18 cellular contexts compared by ENCODE assay signal in genomic region chr9:124598048-124598447, GRCh38.
"Had no signal": no experiment of that assay in that cellular context is flagged by ENCODE, and none has a peak within 500 bp of the region (broad histone marks: within the 10 kb centered on the region; RNA-seq: fewer than 3 reads in every experiment).

No MANE protein-coding gene starts in this region.

- H3K36me3 ChIP-seq: esophagus squamous epithelium, gastroesophageal sphincter, left ventricle myocardium inferior, lower lobe of right lung, pancreas, thyroid gland, upper lobe of left lung, uterus had no signal

- DNase-seq: effector memory CD8-positive, alpha-beta T cell; esophagus squamous epithelium; foreskin fibroblast; immature natural killer cell; left ventricle myocardium inferior; lower lobe of right lung; natural killer cell; nucleus accumbens; pancreas; right cardiac atrium; stimulated activated CD4-positive, alpha-beta T cell treated with anti-CD3 and anti-CD28 coated beads, Interleukin-2, amount 100 ng/mL, for 48 hours; stimulated activated naive CD4-positive, alpha-beta T cell treated with Interleukin-2 at 50 U/mL for 16 hours; thyroid gland; upper lobe of left lung; uterus had no signal

- H3K9me3 ChIP-seq: esophagus squamous epithelium, gastroesophageal sphincter, left ventricle myocardium inferior, lower lobe of right lung, pancreas, thyroid gland, upper lobe of left lung, uterus had no signal

- H3K4me3 ChIP-seq: esophagus squamous epithelium, gastroesophageal sphincter, left ventricle myocardium inferior, lower lobe of right lung, pancreas, smooth muscle cell, thyroid gland, upper lobe of left lung, uterus had no signal

- H3K27me3 ChIP-seq: esophagus squamous epithelium, gastroesophageal sphincter, pancreas, thyroid gland, upper lobe of left lung, uterus had no signal

- ATAC-seq: effector memory CD8-positive, alpha-beta T cell; gastroesophageal sphincter; lower lobe of right lung; natural killer cell; pancreas; right cardiac atrium had no signal

- H3K4me2 ChIP-seq: smooth muscle cell had no signal

- H3K4me1 ChIP-seq: uterus had no signal

- H3K27ac ChIP-seq: esophagus squamous epithelium, gastroesophageal sphincter, left ventricle myocardium inferior, lower lobe of right lung, pancreas, thyroid gland, upper lobe of left lung, uterus had no signal

- FAIRE-seq: keratinocyte, pancreas had no signal
